Comparison of ENCODE assay signal across 8 cellular contexts in genomic region chr15:67762610-67763368, GRCh38.
DNase-seq lines count a peak whose midpoint lies in the region; ATAC-seq lines count a peak whose summit lies in the region.

No MANE protein-coding gene starts in this region.

- ATAC-seq in GM18858 (IDR thresholded peaks at IDR 0.05; ENCODE audit: unreplicated experiment), result peak; percentile 77
- ATAC-seq in HG03060 (IDR thresholded peaks at IDR 0.05; ENCODE audit: low read depth, unreplicated experiment), result peak; percentile 65
- no peak for ATAC-seq in esophagus mucosa

- peak; percentile 73 for DNase-seq in activated CD8-positive, alpha-beta memory T cell treated with anti-CD3 and anti-CD28 coated beads, Interleukin-2, amount 50 U/mL, for 48 hours
- peak; percentile 44 for DNase-seq in stimulated activated CD4-positive, alpha-beta T cell treated with anti-CD3 and anti-CD28 coated beads, Interleukin-12 subunit alpha, Interleukin-12 subunit beta, amount 100 ng/mL, for 4 hours
- DNase-seq in nucleus accumbens (lab: John Stamatoyannopoulos, UW) (no peak), Kasumi-1 (lab: John Stamatoyannopoulos, UW) (no peak), OCI-M2 (lab: John Stamatoyannopoulos, UW; ENCODE audit: unreplicated experiment) (no peak)

Comparison
In these comparisons a context has a peak if more than half of its experiments do, and no peak if none do; other contexts are left out.
1. DNase-seq: peak in activated CD8-positive, alpha-beta memory T cell treated with anti-CD3 and anti-CD28 coated beads, Interleukin-2, amount 50 U/mL, for 48 hours (single experiment) and stimulated activated CD4-positive, alpha-beta T cell treated with anti-CD3 and anti-CD28 coated beads, Interleukin-12 subunit alpha, Interleukin-12 subunit beta, amount 100 ng/mL, for 4 hours (single experiment); none in nucleus accumbens (0 of 56), Kasumi-1 (0 of 2) and OCI-M2 (single experiment).